Comparison of ENCODE assay signal across 2 cellular contexts in the genomic region with DNA sequence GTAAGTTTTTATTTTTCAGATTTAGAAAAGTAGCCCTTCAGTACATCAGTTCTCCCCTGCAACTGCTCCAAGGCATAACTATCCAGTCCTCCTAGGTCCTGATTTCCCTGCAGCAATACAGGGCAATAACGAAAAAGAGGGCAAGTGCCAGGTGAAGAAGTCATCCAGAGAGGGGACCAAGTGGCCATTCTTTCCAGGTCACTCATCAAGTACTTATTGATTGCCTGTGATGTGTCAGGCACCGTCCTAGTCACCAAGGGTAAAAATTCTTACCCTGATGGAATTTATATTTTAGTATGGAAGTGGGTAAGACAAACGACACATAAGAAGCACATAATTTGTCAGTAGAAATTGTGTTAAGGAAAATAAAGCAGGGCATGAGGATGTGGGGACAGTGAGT.
TF ChIP-seq lines count a peak whose summit lies in the region.

No MANE protein-coding gene starts in this region.

TF ChIP-seq in GM23338, 12 proteins besides CTCF, POLR2A, EP300 and RAD21 (continues in another document):
- TF ChIP-seq, protein P1, sequence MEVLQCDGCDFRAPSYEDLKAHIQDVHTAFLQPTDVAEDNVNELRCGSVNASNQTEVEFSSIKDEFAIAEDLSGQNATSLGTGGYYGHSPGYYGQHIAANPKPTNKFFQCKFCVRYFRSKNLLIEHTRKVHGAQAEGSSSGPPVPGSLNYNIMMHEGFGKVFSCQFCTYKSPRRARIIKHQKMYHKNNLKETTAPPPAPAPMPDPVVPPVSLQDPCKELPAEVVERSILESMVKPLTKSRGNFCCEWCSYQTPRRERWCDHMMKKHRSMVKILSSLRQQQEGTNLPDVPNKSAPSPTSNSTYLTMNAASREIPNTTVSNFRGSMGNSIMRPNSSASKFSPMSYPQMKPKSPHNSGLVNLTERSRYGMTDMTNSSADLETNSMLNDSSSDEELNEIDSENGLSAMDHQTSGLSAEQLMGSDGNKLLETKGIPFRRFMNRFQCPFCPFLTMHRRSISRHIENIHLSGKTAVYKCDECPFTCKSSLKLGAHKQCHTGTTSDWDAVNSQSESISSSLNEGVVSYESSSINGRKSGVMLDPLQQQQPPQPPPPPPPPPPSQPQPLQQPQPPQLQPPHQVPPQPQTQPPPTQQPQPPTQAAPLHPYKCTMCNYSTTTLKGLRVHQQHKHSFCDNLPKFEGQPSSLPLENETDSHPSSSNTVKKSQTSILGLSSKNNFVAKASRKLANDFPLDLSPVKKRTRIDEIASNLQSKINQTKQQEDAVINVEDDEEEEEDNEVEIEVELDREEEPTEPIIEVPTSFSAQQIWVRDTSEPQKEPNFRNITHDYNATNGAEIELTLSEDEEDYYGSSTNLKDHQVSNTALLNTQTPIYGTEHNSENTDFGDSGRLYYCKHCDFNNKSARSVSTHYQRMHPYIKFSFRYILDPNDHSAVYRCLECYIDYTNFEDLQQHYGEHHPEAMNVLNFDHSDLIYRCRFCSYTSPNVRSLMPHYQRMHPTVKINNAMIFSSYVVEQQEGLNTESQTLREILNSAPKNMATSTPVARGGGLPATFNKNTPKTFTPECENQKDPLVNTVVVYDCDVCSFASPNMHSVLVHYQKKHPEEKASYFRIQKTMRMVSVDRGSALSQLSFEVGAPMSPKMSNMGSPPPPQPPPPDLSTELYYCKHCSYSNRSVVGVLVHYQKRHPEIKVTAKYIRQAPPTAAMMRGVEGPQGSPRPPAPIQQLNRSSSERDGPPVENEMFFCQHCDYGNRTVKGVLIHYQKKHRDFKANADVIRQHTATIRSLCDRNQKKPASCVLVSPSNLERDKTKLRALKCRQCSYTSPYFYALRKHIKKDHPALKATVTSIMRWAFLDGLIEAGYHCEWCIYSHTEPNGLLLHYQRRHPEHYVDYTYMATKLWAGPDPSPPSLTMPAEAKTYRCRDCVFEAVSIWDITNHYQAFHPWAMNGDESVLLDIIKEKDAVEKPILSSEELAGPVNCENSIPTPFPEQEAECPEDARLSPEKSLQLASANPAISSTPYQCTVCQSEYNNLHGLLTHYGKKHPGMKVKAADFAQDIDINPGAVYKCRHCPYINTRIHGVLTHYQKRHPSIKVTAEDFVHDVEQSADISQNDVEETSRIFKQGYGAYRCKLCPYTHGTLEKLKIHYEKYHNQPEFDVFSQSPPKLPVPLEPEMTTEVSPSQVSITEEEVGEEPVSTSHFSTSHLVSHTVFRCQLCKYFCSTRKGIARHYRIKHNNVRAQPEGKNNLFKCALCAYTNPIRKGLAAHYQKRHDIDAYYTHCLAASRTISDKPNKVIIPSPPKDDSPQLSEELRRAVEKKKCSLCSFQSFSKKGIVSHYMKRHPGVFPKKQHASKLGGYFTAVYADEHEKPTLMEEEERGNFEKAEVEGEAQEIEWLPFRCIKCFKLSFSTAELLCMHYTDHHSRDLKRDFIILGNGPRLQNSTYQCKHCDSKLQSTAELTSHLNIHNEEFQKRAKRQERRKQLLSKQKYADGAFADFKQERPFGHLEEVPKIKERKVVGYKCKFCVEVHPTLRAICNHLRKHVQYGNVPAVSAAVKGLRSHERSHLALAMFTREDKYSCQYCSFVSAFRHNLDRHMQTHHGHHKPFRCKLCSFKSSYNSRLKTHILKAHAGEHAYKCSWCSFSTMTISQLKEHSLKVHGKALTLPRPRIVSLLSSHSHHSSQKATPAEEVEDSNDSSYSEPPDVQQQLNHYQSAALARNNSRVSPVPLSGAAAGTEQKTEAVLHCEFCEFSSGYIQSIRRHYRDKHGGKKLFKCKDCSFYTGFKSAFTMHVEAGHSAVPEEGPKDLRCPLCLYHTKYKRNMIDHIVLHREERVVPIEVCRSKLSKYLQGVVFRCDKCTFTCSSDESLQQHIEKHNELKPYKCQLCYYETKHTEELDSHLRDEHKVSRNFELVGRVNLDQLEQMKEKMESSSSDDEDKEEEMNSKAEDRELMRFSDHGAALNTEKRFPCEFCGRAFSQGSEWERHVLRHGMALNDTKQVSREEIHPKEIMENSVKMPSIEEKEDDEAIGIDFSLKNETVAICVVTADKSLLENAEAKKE (CRISPR knock-in tag; IDR thresholded peaks at IDR 0.05), result no peak
- TF ChIP-seq ZNF331 (CRISPR knock-in tag; IDR thresholded peaks at IDR 0.05; ENCODE audit: low read depth), result no peak
- no peak for TF ChIP-seq EZH2phosphoT487 (IDR thresholded peaks at IDR 0.05; ENCODE audit: unreplicated experiment)
- no peak for TF ChIP-seq POLR2AphosphoS5 (IDR thresholded peaks at IDR 0.05; ENCODE audit: low read depth)
- TF ChIP-seq, protein P2, sequence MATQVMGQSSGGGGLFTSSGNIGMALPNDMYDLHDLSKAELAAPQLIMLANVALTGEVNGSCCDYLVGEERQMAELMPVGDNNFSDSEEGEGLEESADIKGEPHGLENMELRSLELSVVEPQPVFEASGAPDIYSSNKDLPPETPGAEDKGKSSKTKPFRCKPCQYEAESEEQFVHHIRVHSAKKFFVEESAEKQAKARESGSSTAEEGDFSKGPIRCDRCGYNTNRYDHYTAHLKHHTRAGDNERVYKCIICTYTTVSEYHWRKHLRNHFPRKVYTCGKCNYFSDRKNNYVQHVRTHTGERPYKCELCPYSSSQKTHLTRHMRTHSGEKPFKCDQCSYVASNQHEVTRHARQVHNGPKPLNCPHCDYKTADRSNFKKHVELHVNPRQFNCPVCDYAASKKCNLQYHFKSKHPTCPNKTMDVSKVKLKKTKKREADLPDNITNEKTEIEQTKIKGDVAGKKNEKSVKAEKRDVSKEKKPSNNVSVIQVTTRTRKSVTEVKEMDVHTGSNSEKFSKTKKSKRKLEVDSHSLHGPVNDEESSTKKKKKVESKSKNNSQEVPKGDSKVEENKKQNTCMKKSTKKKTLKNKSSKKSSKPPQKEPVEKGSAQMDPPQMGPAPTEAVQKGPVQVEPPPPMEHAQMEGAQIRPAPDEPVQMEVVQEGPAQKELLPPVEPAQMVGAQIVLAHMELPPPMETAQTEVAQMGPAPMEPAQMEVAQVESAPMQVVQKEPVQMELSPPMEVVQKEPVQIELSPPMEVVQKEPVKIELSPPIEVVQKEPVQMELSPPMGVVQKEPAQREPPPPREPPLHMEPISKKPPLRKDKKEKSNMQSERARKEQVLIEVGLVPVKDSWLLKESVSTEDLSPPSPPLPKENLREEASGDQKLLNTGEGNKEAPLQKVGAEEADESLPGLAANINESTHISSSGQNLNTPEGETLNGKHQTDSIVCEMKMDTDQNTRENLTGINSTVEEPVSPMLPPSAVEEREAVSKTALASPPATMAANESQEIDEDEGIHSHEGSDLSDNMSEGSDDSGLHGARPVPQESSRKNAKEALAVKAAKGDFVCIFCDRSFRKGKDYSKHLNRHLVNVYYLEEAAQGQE (IDR thresholded peaks at IDR 0.05; ENCODE audit: unreplicated experiment), result no peak
- no peak for TF ChIP-seq EZH2 (IDR thresholded peaks at IDR 0.05; ENCODE audit: low read depth, unreplicated experiment)
- TF ChIP-seq ZNF114 (CRISPR knock-in tag; IDR thresholded peaks at IDR 0.05), result no peak
- TF ChIP-seq, protein P3, sequence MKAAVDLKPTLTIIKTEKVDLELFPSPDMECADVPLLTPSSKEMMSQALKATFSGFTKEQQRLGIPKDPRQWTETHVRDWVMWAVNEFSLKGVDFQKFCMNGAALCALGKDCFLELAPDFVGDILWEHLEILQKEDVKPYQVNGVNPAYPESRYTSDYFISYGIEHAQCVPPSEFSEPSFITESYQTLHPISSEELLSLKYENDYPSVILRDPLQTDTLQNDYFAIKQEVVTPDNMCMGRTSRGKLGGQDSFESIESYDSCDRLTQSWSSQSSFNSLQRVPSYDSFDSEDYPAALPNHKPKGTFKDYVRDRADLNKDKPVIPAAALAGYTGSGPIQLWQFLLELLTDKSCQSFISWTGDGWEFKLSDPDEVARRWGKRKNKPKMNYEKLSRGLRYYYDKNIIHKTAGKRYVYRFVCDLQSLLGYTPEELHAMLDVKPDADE (IDR thresholded peaks at IDR 0.05), result no peak
- TF ChIP-seq STAT1 (IDR thresholded peaks at IDR 0.05; ENCODE audit: unreplicated experiment), result no peak
- TF ChIP-seq NANOG (IDR thresholded peaks at IDR 0.05; ENCODE audit: borderline replicate concordance), result no peak

TF ChIP-seq in WTC11, 78 proteins besides CTCF, POLR2A, EP300 and RAD21 (continued from another document):
- TF ChIP-seq, protein P4, sequence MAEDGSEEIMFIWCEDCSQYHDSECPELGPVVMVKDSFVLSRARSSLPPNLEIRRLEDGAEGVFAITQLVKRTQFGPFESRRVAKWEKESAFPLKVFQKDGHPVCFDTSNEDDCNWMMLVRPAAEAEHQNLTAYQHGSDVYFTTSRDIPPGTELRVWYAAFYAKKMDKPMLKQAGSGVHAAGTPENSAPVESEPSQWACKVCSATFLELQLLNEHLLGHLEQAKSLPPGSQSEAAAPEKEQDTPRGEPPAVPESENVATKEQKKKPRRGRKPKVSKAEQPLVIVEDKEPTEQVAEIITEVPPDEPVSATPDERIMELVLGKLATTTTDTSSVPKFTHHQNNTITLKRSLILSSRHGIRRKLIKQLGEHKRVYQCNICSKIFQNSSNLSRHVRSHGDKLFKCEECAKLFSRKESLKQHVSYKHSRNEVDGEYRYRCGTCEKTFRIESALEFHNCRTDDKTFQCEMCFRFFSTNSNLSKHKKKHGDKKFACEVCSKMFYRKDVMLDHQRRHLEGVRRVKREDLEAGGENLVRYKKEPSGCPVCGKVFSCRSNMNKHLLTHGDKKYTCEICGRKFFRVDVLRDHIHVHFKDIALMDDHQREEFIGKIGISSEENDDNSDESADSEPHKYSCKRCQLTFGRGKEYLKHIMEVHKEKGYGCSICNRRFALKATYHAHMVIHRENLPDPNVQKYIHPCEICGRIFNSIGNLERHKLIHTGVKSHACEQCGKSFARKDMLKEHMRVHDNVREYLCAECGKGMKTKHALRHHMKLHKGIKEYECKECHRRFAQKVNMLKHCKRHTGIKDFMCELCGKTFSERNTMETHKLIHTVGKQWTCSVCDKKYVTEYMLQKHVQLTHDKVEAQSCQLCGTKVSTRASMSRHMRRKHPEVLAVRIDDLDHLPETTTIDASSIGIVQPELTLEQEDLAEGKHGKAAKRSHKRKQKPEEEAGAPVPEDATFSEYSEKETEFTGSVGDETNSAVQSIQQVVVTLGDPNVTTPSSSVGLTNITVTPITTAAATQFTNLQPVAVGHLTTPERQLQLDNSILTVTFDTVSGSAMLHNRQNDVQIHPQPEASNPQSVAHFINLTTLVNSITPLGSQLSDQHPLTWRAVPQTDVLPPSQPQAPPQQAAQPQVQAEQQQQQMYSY (CRISPR knock-in tag; IDR thresholded peaks at IDR 0.05), result no peak
- TF ChIP-seq, protein P5, sequence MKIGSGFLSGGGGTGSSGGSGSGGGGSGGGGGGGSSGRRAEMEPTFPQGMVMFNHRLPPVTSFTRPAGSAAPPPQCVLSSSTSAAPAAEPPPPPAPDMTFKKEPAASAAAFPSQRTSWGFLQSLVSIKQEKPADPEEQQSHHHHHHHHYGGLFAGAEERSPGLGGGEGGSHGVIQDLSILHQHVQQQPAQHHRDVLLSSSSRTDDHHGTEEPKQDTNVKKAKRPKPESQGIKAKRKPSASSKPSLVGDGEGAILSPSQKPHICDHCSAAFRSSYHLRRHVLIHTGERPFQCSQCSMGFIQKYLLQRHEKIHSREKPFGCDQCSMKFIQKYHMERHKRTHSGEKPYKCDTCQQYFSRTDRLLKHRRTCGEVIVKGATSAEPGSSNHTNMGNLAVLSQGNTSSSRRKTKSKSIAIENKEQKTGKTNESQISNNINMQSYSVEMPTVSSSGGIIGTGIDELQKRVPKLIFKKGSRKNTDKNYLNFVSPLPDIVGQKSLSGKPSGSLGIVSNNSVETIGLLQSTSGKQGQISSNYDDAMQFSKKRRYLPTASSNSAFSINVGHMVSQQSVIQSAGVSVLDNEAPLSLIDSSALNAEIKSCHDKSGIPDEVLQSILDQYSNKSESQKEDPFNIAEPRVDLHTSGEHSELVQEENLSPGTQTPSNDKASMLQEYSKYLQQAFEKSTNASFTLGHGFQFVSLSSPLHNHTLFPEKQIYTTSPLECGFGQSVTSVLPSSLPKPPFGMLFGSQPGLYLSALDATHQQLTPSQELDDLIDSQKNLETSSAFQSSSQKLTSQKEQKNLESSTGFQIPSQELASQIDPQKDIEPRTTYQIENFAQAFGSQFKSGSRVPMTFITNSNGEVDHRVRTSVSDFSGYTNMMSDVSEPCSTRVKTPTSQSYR (CRISPR knock-in tag; IDR thresholded peaks at IDR 0.05), result no peak
- no peak for TF ChIP-seq MXD4 (CRISPR knock-in tag; IDR thresholded peaks at IDR 0.05; ENCODE audit: borderline replicate concordance)
- TF ChIP-seq ZNF416 (CRISPR knock-in tag; IDR thresholded peaks at IDR 0.05), result no peak
- no peak for TF ChIP-seq ZNF317 (CRISPR knock-in tag; IDR thresholded peaks at IDR 0.05; ENCODE audit: borderline replicate concordance, low read depth)
- TF ChIP-seq, protein P6, sequence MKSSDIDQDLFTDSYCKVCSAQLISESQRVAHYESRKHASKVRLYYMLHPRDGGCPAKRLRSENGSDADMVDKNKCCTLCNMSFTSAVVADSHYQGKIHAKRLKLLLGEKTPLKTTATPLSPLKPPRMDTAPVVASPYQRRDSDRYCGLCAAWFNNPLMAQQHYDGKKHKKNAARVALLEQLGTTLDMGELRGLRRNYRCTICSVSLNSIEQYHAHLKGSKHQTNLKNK (CRISPR knock-in tag; IDR thresholded peaks at IDR 0.05), result no peak
- no peak for TF ChIP-seq ZNF232 (CRISPR knock-in tag; IDR thresholded peaks at IDR 0.05)
- TF ChIP-seq, protein P7, sequence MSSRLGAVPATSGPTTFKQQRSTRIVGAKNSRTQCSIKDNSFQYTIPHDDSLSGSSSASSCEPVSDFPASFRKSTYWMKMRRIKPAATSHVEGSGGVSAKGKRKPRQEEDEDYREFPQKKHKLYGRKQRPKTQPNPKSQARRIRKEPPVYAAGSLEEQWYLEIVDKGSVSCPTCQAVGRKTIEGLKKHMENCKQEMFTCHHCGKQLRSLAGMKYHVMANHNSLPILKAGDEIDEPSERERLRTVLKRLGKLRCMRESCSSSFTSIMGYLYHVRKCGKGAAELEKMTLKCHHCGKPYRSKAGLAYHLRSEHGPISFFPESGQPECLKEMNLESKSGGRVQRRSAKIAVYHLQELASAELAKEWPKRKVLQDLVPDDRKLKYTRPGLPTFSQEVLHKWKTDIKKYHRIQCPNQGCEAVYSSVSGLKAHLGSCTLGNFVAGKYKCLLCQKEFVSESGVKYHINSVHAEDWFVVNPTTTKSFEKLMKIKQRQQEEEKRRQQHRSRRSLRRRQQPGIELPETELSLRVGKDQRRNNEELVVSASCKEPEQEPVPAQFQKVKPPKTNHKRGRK (CRISPR knock-in tag; IDR thresholded peaks at IDR 0.05; ENCODE audit: borderline replicate concordance), result no peak
